21 cellular contexts compared by ENCODE assay signal in genomic region chr7:25314094-25314708, GRCh38.
DNase-seq lines count a peak whose midpoint lies in the region; ATAC-seq and TF ChIP-seq lines count a peak whose summit lies in the region.
"Had no signal": no experiment of that assay in that cellular context is flagged by ENCODE, and none has a peak within 500 bp of the region (broad histone marks: within the 10 kb centered on the region; RNA-seq: fewer than 3 reads in every experiment).

No MANE protein-coding gene starts in this region.

- peaks cover 18% of the 10 kb centered on the region for H3K4me1 ChIP-seq in mucosa of descending colon (ENCODE audit: low read depth)

- TF ChIP-seq CTCF in 22Rv1 (IDR thresholded peaks at IDR 0.05) (0 out of 2 replicates have a peak, but pooled peaks have one; percentile 2), WTC11 (IDR thresholded peaks at IDR 0.05) (no peak), mucosa of descending colon (IDR thresholded peaks at IDR 0.05) (no peak)

- in situ Hi-C loops in KBM-7 (cut with MboI; ENCODE audit: low pct_unique_long_range_greater_than_20kb, low sequenced_read_pairs) = no loop called here

- peak; percentile 0 for DNase-seq in KBM-7
- DNase-seq in WTC11 (ENCODE audit: low spot score) = no peak
- peak in 2 of 3 donors; percentile 36 to 43 for DNase-seq in mucosa of descending colon
- DNase-seq in DMS79 treated with DMSO at 0.1 percent for 48 hours (lab: John Stamatoyannopoulos, UW) = no peak
- DNase-seq in HuH-7.5 (ENCODE audit: low spot score) = no peak
- no peak for DNase-seq in activated naive CD4-positive, alpha-beta T cell treated with anti-CD3 and anti-CD28 coated beads, Interleukin-2, amount 50 U/mL, for 72 hours (ENCODE audit: low spot score in 2 of 2)
- no peak for DNase-seq in inferior parietal cortex (ENCODE audit: extremely low spot score)
- DNase-seq: ACHN; activated naive CD8-positive, alpha-beta T cell treated with anti-CD3 and anti-CD28 coated beads, Interleukin-2, amount 50 U/mL, for 24 hours; CD4-positive, CD25-positive, alpha-beta regulatory T cell; EL; glutamatergic neuron; naive thymus-derived CD8-positive, alpha-beta T cell; NCI-H1930; Right ventricle myocardium superior; spleen had no signal

- H3K36me3 Mint-ChIP-seq in WTC11 = no peaks in the 10 kb centered on the region
- no peaks in the 10 kb centered on the region for H3K36me3 Mint-ChIP-seq in activated naive CD4-positive, alpha-beta T cell treated with anti-CD3 and anti-CD28 coated beads, Interleukin-2, amount 50 U/mL, for 72 hours
- H3K36me3 Mint-ChIP-seq: CD4-positive, CD25-positive, alpha-beta regulatory T cell; naive thymus-derived CD8-positive, alpha-beta T cell had no signal

- no peak overlapping the region for H3K4me3 ChIP-seq in mucosa of descending colon
- H3K4me3 ChIP-seq: lung, spleen, thoracic aorta had no signal

- CTCF ChIA-PET in WTC11 (lab: Charles Lee) = interaction anchor here (0.7 to 2.2 kb wide), 2 partner anchors 54 kb away, joined by 5 to 6 read pairs; no protein-coding TSS in a partner anchor

- no peaks in the 10 kb centered on the region for H3K9me3 ChIP-seq in mucosa of descending colon
- H3K9me3 ChIP-seq: spleen, thoracic aorta had no signal

- no peak overlapping the region for H3K27ac ChIP-seq in 22Rv1
- H3K27ac ChIP-seq: spleen, thoracic aorta had no signal

- ATAC-seq in WTC11 (peak; percentile 52), mucosa of descending colon (peak; percentile 71)
- ATAC-seq in activated naive CD4-positive, alpha-beta T cell treated with anti-CD3 and anti-CD28 coated beads, Interleukin-2, amount 50 U/mL, for 72 hours = no peak
- ATAC-seq: activated CD4-positive, CD25-positive, alpha-beta regulatory T cell treated with anti-CD3 and anti-CD28 coated beads, Interleukin-2, amount 50 U/mL, for 24 hours; activated naive CD8-positive, alpha-beta T cell treated with anti-CD3 and anti-CD28 coated beads, Interleukin-2, amount 50 U/mL, for 24 hours; naive thymus-derived CD8-positive, alpha-beta T cell had no signal

- no peak overlapping the region for H3K4me3 Mint-ChIP-seq in WTC11
- H3K4me3 Mint-ChIP-seq: activated naive CD8-positive, alpha-beta T cell treated with anti-CD3 and anti-CD28 coated beads, Interleukin-2, amount 50 U/mL, for 24 hours; CD4-positive, CD25-positive, alpha-beta regulatory T cell; naive thymus-derived CD8-positive, alpha-beta T cell; T-helper 1 cell treated with Interleukin-12 subunit alpha and Interleukin-12 subunit beta and Interleukin-4 antibody, amounts not matched to agents 30 μg/mL and 1 μg/mL, for 36 hours had no signal

- H3K27ac Mint-ChIP-seq in WTC11 = no peak overlapping the region
- no peak overlapping the region for H3K27ac Mint-ChIP-seq in activated naive CD4-positive, alpha-beta T cell treated with anti-CD3 and anti-CD28 coated beads, Interleukin-2, amount 50 U/mL, for 72 hours
- H3K27ac Mint-ChIP-seq: activated naive CD8-positive, alpha-beta T cell treated with anti-CD3 and anti-CD28 coated beads, Interleukin-2, amount 50 U/mL, for 24 hours; naive thymus-derived CD8-positive, alpha-beta T cell; T-helper 1 cell treated with Interleukin-12 subunit alpha and Interleukin-12 subunit beta and Interleukin-4 antibody, amounts not matched to agents 30 μg/mL and 1 μg/mL, for 36 hours had no signal

- no peaks in the 10 kb centered on the region for H3K36me3 ChIP-seq in mucosa of descending colon (ENCODE audit: low read depth)
- H3K36me3 ChIP-seq: spleen, thoracic aorta had no signal

- intact Hi-C loops in mucosa of descending colon (cut with DNase I, micrococcal nuclease) = no loop called here

- no peaks in the 10 kb centered on the region for H3K27me3 Mint-ChIP-seq in WTC11 (ENCODE audit: low read depth)
- H3K27me3 Mint-ChIP-seq: activated naive CD8-positive, alpha-beta T cell treated with anti-CD3 and anti-CD28 coated beads, Interleukin-2, amount 50 U/mL, for 24 hours had no signal

- POLR2A ChIA-PET in WTC11 (lab: Charles Lee) = no interaction called here

- H3K9me3 Mint-ChIP-seq in WTC11 = no peaks in the 10 kb centered on the region; the same call in 1 of the 2 replicates
- H3K9me3 Mint-ChIP-seq in activated naive CD4-positive, alpha-beta T cell treated with anti-CD3 and anti-CD28 coated beads, Interleukin-2, amount 50 U/mL, for 72 hours = no peaks in the 10 kb centered on the region
- H3K9me3 Mint-ChIP-seq: activated naive CD8-positive, alpha-beta T cell treated with anti-CD3 and anti-CD28 coated beads, Interleukin-2, amount 50 U/mL, for 24 hours; CD4-positive, CD25-positive, alpha-beta regulatory T cell; naive thymus-derived CD8-positive, alpha-beta T cell; T-helper 1 cell treated with Interleukin-12 subunit alpha and Interleukin-12 subunit beta and Interleukin-4 antibody, amounts not matched to agents 30 μg/mL and 1 μg/mL, for 36 hours had no signal

- peaks cover 48% of the 10 kb centered on the region for H3K4me1 Mint-ChIP-seq in WTC11
- H3K4me1 Mint-ChIP-seq: activated naive CD8-positive, alpha-beta T cell treated with anti-CD3 and anti-CD28 coated beads, Interleukin-2, amount 50 U/mL, for 24 hours; CD4-positive, CD25-positive, alpha-beta regulatory T cell; naive thymus-derived CD8-positive, alpha-beta T cell had no signal

TF ChIP-seq in WTC11, 78 proteins besides CTCF, POLR2A, EP300 and RAD21:
- TF ChIP-seq, protein P1, sequence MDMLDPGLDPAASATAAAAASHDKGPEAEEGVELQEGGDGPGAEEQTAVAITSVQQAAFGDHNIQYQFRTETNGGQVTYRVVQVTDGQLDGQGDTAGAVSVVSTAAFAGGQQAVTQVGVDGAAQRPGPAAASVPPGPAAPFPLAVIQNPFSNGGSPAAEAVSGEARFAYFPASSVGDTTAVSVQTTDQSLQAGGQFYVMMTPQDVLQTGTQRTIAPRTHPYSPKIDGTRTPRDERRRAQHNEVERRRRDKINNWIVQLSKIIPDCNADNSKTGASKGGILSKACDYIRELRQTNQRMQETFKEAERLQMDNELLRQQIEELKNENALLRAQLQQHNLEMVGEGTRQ (CRISPR knock-in tag; IDR thresholded peaks at IDR 0.05) = peak; percentile 26; the same call in 1 of the 2 replicates
- no peak for TF ChIP-seq ZNF138 (CRISPR knock-in tag; conservative IDR thresholded peaks at IDR 0.05)

Comparison
In these comparisons a context has a peak if more than half of its experiments do, and no peak if none do; other contexts are left out.
1. DNase-seq: peak in KBM-7 (single experiment) and mucosa of descending colon (2 of 3); none in WTC11 (single experiment), DMS79 treated with DMSO at 0.1 percent for 48 hours (single experiment), HuH-7.5 (single experiment), activated naive CD4-positive, alpha-beta T cell treated with anti-CD3 and anti-CD28 coated beads, Interleukin-2, amount 50 U/mL, for 72 hours (0 of 2) and inferior parietal cortex (single experiment).
2. ATAC-seq: peak in WTC11 (single experiment) and mucosa of descending colon (single experiment); none in activated naive CD4-positive, alpha-beta T cell treated with anti-CD3 and anti-CD28 coated beads, Interleukin-2, amount 50 U/mL, for 72 hours (0 of 2).